ENCODE assay signal across 10 cellular contexts in genomic region chr2:175154670-175155082, GRCh38. TPM values are rescaled to one million over a fixed set of nuclear protein-coding genes. Genes with fewer than 3 reads are reported as not detected.
A peak's percentile ranks its signal among the peaks of the same experiment; 100 is the strongest.
DNase-seq lines count a peak whose midpoint lies in the region; ATAC-seq and TF ChIP-seq lines count a peak whose summit lies in the region.
"Had no signal": no experiment of that assay in that cellular context is flagged by ENCODE, and none has a peak within 500 bp of the region (broad histone marks: within the 10 kb centered on the region; RNA-seq: fewer than 3 reads in every experiment).

No MANE protein-coding gene starts in this region.

- no peaks in the 10 kb centered on the region for H3K9me3 Mint-ChIP-seq in T-helper 1 cell treated with Interleukin-12 subunit alpha and Interleukin-12 subunit beta and Interleukin-4 antibody, amounts not matched to agents 30 μg/mL and 1 μg/mL, for 36 hours

- intact Hi-C loops in dorsolateral prefrontal cortex (cut with DNase I): no loop called here

- peak overlapping the region; percentile 60 for H3K27ac Mint-ChIP-seq in T-helper 1 cell treated with Interleukin-12 subunit alpha and Interleukin-12 subunit beta and Interleukin-4 antibody, amounts not matched to agents 30 μg/mL and 1 μg/mL, for 36 hours

- H3K4me3 ChIP-seq in skeletal muscle cell (ENCODE audit: low read depth, low read length) (no peak overlapping the region), dorsolateral prefrontal cortex (no peak overlapping the region)
- H3K4me3 ChIP-seq: cardiac muscle cell had no signal

- no peak for DNase-seq in activated CD4-positive, CD25-positive, alpha-beta regulatory T cell (lab: John Stamatoyannopoulos, UW)
- DNase-seq in skeletal muscle cell (ENCODE audit: low read depth) (peak; percentile 43), DMS153 (lab: John Stamatoyannopoulos, UW) (no peak), dorsolateral prefrontal cortex (no peak), NCI-H2196 (lab: John Stamatoyannopoulos, UW; ENCODE audit: unreplicated experiment) (no peak)
- DNase-seq: NCI-H1694 treated with DMSO at 0.1 percent for 48 hours had no signal

- no peak overlapping the region for H3K27ac ChIP-seq in dorsolateral prefrontal cortex
- H3K27ac ChIP-seq: cardiac muscle cell had no signal

- H3K4me1 Mint-ChIP-seq in T-helper 1 cell treated with Interleukin-12 subunit alpha and Interleukin-12 subunit beta and Interleukin-4 antibody, amounts not matched to agents 30 μg/mL and 1 μg/mL, for 36 hours (ENCODE audit: low read depth): peaks cover 27% of the 10 kb centered on the region

- no peaks in the 10 kb centered on the region for H3K27me3 ChIP-seq in dorsolateral prefrontal cortex
- H3K27me3 ChIP-seq: cardiac muscle cell had no signal

- TF ChIP-seq CTCF in dorsolateral prefrontal cortex (IDR thresholded peaks at IDR 0.05 in 54 of 56, conservative IDR thresholded peaks at IDR 0.05 in 2 of 56; ENCODE audit: low read depth in 1 of 56, partially characterized antibody in 56 of 56): no peak

- peaks cover 9% of the 10 kb centered on the region for H3K36me3 Mint-ChIP-seq in T-helper 1 cell treated with Interleukin-12 subunit alpha and Interleukin-12 subunit beta and Interleukin-4 antibody, amounts not matched to agents 30 μg/mL and 1 μg/mL, for 36 hours (ENCODE audit: low read depth)

- peak overlapping the region; percentile 18 for H3K4me3 Mint-ChIP-seq in T-helper 1 cell treated with Interleukin-12 subunit alpha and Interleukin-12 subunit beta and Interleukin-4 antibody, amounts not matched to agents 30 μg/mL and 1 μg/mL, for 36 hours

- peak; percentile 92 to 93 for ATAC-seq in activated CD4-positive, CD25-positive, alpha-beta regulatory T cell treated with anti-CD3 and anti-CD28 coated beads, Interleukin-2, amount 50 U/mL, for 24 hours
- ATAC-seq in HG02884 (IDR thresholded peaks at IDR 0.05; ENCODE audit: unreplicated experiment): peak; percentile 81

- H3K27me3 Mint-ChIP-seq in T-helper 1 cell treated with Interleukin-12 subunit alpha and Interleukin-12 subunit beta and Interleukin-4 antibody, amounts not matched to agents 30 μg/mL and 1 μg/mL, for 36 hours (ENCODE audit: low read depth): no peaks in the 10 kb centered on the region

RNA-seq across cellular contexts. Expression of gene ATF2, which starts 13.3 kb away (rescaled TPM):
- total RNA-seq in dorsolateral prefrontal cortex: 100 to 1,000 TPM in 76 of 120 experiments, 10 to 100 TPM in 44; 70.3 to 129 (median 104) TPM

RNA-seq across cellular contexts. Expression of gene ATP5MC3, which starts 26.8 kb away (rescaled TPM):
- 100 to 1,000 TPM in 118 of 120 experiments, 10 to 100 TPM in 2; 94.3 to 275 (median 200) TPM for total RNA-seq in dorsolateral prefrontal cortex
